Comparison of ENCODE assay signal across 1 cellular context in the genomic region with DNA sequence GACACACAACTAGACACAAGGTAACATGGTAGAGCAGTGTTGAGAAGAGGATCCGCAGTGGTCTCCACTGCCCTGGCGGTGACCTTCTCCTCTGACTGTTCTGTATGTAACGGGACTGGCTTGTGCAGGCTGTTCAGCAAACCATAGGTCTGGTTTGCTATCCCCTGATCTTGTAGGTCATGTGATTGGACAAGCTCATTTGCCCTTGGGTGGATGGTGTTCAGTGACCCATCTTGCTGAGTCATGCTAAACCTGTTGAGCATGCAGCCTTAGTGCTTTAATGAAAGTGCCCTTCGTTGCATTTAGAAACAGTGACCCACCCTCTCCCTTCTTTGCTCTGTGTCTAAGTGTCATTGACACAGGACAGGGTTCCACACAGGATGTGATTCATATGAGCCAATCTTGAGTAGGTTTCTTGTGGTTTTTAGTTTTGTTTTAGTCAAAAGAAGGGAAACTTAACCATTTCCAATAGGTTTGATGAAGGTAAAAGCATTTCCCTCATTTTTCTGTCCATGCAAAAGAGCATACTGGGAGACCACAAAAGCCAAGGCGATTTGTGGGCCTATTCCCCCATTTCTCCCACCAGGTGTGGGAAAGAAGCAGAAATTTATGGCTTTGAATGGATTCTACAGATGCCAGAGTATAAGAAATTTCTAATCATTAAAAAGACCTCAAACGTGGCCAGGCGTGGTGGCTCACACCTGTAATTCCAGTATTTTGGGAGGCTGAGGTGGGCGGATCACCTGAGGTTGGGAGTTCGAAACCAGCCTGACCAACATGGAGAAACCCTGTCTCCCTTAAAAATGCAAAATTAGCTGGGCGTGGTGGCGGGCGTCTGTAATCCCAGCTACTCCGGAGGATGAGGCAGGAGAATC.
TF ChIP-seq lines count a peak whose summit lies in the region.

No MANE protein-coding gene starts in this region.

TF ChIP-seq in HEK293, 187 proteins besides CTCF, POLR2A, EP300 and RAD21 (continued from another document):
- TF ChIP-seq ZNF132 (tag by site-specific recombination; IDR thresholded peaks at IDR 0.05; ENCODE audit: borderline replicate concordance), result no peak
- no peak for TF ChIP-seq KLF9 (tag by site-specific recombination; IDR thresholded peaks at IDR 0.05; ENCODE audit: low read depth)
- TF ChIP-seq, protein P1, sequence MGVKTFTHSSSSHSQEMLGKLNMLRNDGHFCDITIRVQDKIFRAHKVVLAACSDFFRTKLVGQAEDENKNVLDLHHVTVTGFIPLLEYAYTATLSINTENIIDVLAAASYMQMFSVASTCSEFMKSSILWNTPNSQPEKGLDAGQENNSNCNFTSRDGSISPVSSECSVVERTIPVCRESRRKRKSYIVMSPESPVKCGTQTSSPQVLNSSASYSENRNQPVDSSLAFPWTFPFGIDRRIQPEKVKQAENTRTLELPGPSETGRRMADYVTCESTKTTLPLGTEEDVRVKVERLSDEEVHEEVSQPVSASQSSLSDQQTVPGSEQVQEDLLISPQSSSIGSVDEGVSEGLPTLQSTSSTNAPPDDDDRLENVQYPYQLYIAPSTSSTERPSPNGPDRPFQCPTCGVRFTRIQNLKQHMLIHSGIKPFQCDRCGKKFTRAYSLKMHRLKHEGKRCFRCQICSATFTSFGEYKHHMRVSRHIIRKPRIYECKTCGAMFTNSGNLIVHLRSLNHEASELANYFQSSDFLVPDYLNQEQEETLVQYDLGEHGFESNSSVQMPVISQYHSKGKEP (tag by site-specific recombination; IDR thresholded peaks at IDR 0.05), result peak; percentile 42; the same call in 1 of the 2 replicates
- TF ChIP-seq ZNF202 (tag by site-specific recombination; IDR thresholded peaks at IDR 0.05; ENCODE audit: borderline replicate concordance), result no peak
- no peak for TF ChIP-seq GFI1B (tag by site-specific recombination; IDR thresholded peaks at IDR 0.05)
- TF ChIP-seq ZNF211 (tag by site-specific recombination; IDR thresholded peaks at IDR 0.05; ENCODE audit: low read depth), result peak; percentile 37; the same call in 1 of the 2 replicates
- peak; percentile 90 for TF ChIP-seq SETDB1 (IDR thresholded peaks at IDR 0.05; ENCODE audit: insufficient read length, low read length)
TF ChIP-seq in HEK293: peak in this region for 9.
